Comparison of ENCODE assay signal across 22 cellular contexts in genomic region chrX:16451331-16451730, GRCh38.
"Had no signal": no experiment of that assay in that cellular context is flagged by ENCODE, and none has a peak within 500 bp of the region (broad histone marks: within the 10 kb centered on the region; RNA-seq: fewer than 3 reads in every experiment).

No MANE protein-coding gene starts in this region.

- H3K27ac ChIP-seq: brain microvascular endothelial cell, coronary artery, parathyroid adenoma, thoracic aorta, upper lobe of right lung had no signal

- H3K27ac Mint-ChIP-seq: activated CD4-positive, alpha-beta T cell treated with anti-CD3 and anti-CD28 coated beads, Interleukin-2, amount 10 ng/mL, durations not matched to agents 24 days and 14 days; activated CD8-positive, alpha-beta T cell treated with anti-CD3 and anti-CD28 coated beads for 36 hours; activated naive CD8-positive, alpha-beta T cell treated with anti-CD3 and anti-CD28 coated beads, Interleukin-2, amount 10 ng/mL, durations not matched to agents 7 days and 5 days; activated T-helper 2 cell treated with anti-CD3 and anti-CD28 coated beads, Interferon-gamma antibody, Interleukin-2, Interleukin-4, amounts not matched to agents 10 μg/mL and 5 μg/mL and 100 μg/mL, durations not matched to agents 14 hours and 24 hours and 36 hours; mesothelial cell of epicardium; nephron; stimulated activated memory B cell treated with anti-CD40 and anti-IgM and Interleukin-4, amounts not matched to agents 10 μg/mL and 1 μg/mL and 100 μg/mL, for 72 hours had no signal

- H3K4me3 Mint-ChIP-seq: activated CD4-positive, alpha-beta T cell treated with anti-CD3 and anti-CD28 coated beads, Interleukin-2, amount 10 ng/mL, durations not matched to agents 24 days and 14 days; activated CD8-positive, alpha-beta T cell treated with anti-CD3 and anti-CD28 coated beads for 36 hours; activated naive CD8-positive, alpha-beta T cell treated with anti-CD3 and anti-CD28 coated beads, Interleukin-2, amount 10 ng/mL, durations not matched to agents 7 days and 5 days; central memory CD8-positive, alpha-beta T cell; mesothelial cell of epicardium; nephron; stimulated activated memory B cell treated with anti-CD40 and anti-IgM and Interleukin-4, amounts not matched to agents 10 μg/mL and 1 μg/mL and 100 μg/mL, for 72 hours had no signal

- H3K4me3 ChIP-seq: coronary artery, lung, sigmoid colon, thoracic aorta, upper lobe of right lung had no signal

- DNase-seq: activated CD4-positive, alpha-beta T cell treated with anti-CD3 and anti-CD28 coated beads, Interleukin-2, amount 10 ng/mL, durations not matched to agents 24 days and 14 days; activated CD8-positive, alpha-beta T cell treated with anti-CD3 and anti-CD28 coated beads for 36 hours; activated naive CD4-positive, alpha-beta T cell treated with Interleukin-2 at 50 U/mL for 16 hours; activated naive CD8-positive, alpha-beta T cell treated with anti-CD3 and anti-CD28 coated beads, Interleukin-2, amount 10 ng/mL, durations not matched to agents 7 days and 5 days; activated T-cell treated with anti-CD3 and anti-CD28 coated beads, Interleukin-2, amount 50 U/mL, for 1 hour; anterior cingulate cortex; brain microvascular endothelial cell; hippocampal formation; islet precursor cell; sigmoid colon; stimulated activated CD4-positive, alpha-beta T cell treated with anti-CD3 and anti-CD28 coated beads, Interleukin-4, amount 100 ng/mL, for 4 hours; T1000; upper lobe of right lung had no signal

- H3K79me2 ChIP-seq: parathyroid adenoma had no signal

- H3K27me3 ChIP-seq: brain microvascular endothelial cell, sigmoid colon, upper lobe of right lung had no signal

- H3K4me1 Mint-ChIP-seq: central memory CD8-positive, alpha-beta T cell; nephron; stimulated activated memory B cell treated with anti-CD40 and anti-IgM and Interleukin-4, amounts not matched to agents 10 μg/mL and 1 μg/mL and 100 μg/mL, for 72 hours had no signal

- H3K27me3 Mint-ChIP-seq: activated CD4-positive, alpha-beta T cell treated with anti-CD3 and anti-CD28 coated beads, Interleukin-2, amount 10 ng/mL, durations not matched to agents 24 days and 14 days; activated CD8-positive, alpha-beta T cell treated with anti-CD3 and anti-CD28 coated beads for 36 hours; activated naive CD8-positive, alpha-beta T cell treated with anti-CD3 and anti-CD28 coated beads, Interleukin-2, amount 10 ng/mL, durations not matched to agents 7 days and 5 days; stimulated activated memory B cell treated with anti-CD40 and anti-IgM and Interleukin-4, amounts not matched to agents 10 μg/mL and 1 μg/mL and 100 μg/mL, for 72 hours had no signal

- H3K9ac ChIP-seq: parathyroid adenoma had no signal

- H3K36me3 ChIP-seq: brain microvascular endothelial cell, sigmoid colon, thoracic aorta, upper lobe of right lung had no signal

- H3K9me3 Mint-ChIP-seq: activated CD4-positive, alpha-beta T cell treated with anti-CD3 and anti-CD28 coated beads, Interleukin-2, amount 10 ng/mL, durations not matched to agents 24 days and 14 days; activated CD8-positive, alpha-beta T cell treated with anti-CD3 and anti-CD28 coated beads for 36 hours; activated naive CD8-positive, alpha-beta T cell treated with anti-CD3 and anti-CD28 coated beads, Interleukin-2, amount 10 ng/mL, durations not matched to agents 7 days and 5 days; activated T-helper 2 cell treated with anti-CD3 and anti-CD28 coated beads, Interferon-gamma antibody, Interleukin-2, Interleukin-4, amounts not matched to agents 10 μg/mL and 5 μg/mL and 100 μg/mL, durations not matched to agents 14 hours and 24 hours and 36 hours; central memory CD8-positive, alpha-beta T cell; mesothelial cell of epicardium; nephron; stimulated activated memory B cell treated with anti-CD40 and anti-IgM and Interleukin-4, amounts not matched to agents 10 μg/mL and 1 μg/mL and 100 μg/mL, for 72 hours had no signal

- H3K36me3 Mint-ChIP-seq: activated naive CD8-positive, alpha-beta T cell treated with anti-CD3 and anti-CD28 coated beads, Interleukin-2, amount 10 ng/mL, durations not matched to agents 7 days and 5 days; mesothelial cell of epicardium; stimulated activated memory B cell treated with anti-CD40 and anti-IgM and Interleukin-4, amounts not matched to agents 10 μg/mL and 1 μg/mL and 100 μg/mL, for 72 hours had no signal

- H2AFZ ChIP-seq: parathyroid adenoma had no signal

- H3K4me1 ChIP-seq: parathyroid adenoma, upper lobe of right lung had no signal

- H3K9me3 ChIP-seq: sigmoid colon, thoracic aorta, upper lobe of right lung had no signal
